In the genomic region with DNA sequence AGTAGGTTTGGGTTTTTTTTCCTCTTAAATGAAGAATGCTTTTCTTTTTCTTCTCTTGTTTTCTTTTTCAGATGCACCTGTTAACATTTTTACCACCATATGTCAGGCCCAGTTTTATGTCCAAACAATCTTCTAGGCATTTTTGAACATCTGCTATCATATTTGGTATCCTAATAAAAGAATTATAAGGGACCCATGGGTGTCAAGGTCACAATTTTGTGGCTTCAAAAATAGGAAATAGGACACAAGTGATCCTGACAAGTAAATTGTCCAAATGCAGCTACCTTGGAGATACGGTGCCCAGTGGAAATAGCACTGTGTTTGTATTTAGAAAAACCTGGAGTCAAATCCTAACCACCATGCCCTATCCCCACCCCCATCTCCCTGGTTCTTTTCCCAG, we compare ENCODE assay signal across 32 cellular contexts.
"Had no signal": no experiment of that assay in that cellular context is flagged by ENCODE, and none has a peak within 500 bp of the region (broad histone marks: within the 10 kb centered on the region; RNA-seq: fewer than 3 reads in every experiment).

No MANE protein-coding gene starts in this region.

- H3K4me3 ChIP-seq: adrenal gland, body of pancreas, esophagus muscularis mucosa, gastrocnemius medialis, heart left ventricle had no signal

- H3K4me3 Mint-ChIP-seq: activated CD8-positive, alpha-beta T cell treated with anti-CD3 and anti-CD28 coated beads for 36 hours; activated naive CD4-positive, alpha-beta T cell treated with anti-CD3 and anti-CD28 coated beads for 36 hours; activated naive CD4-positive, alpha-beta T cell treated with anti-CD3 and anti-CD28 coated beads, Interleukin-2, amount 50 U/mL, for 24 hours; activated naive CD8-positive, alpha-beta T cell treated with anti-CD3 and anti-CD28 coated beads for 36 hours; activated naive CD8-positive, alpha-beta T cell treated with anti-CD3 and anti-CD28 coated beads, Interleukin-2, amount 50 U/mL, for 24 hours; activated T-helper 1 cell treated with anti-CD3 and anti-CD28 coated beads, Interleukin-12 subunit alpha, Interleukin-12 subunit beta, Interleukin-2, Interleukin-4 antibody, amounts not matched to agents 30 ng/mL and 10 ng/mL and 1 ng/mL, durations not matched to agents 14 hours and 24 hours and 36 hours; effector memory CD8-positive, alpha-beta T cell; T-helper 17 cell; T-helper 2 cell treated with Interferon-gamma antibody and Interleukin-4, amounts not matched to agents 5 μg/mL and 100 μg/mL, for 36 hours; WTC11 had no signal

- H3K27ac ChIP-seq: adrenal gland, body of pancreas, esophagus muscularis mucosa, foreskin keratinocyte, gastrocnemius medialis, heart left ventricle, VCaP had no signal

- H3K9me3 ChIP-seq: adrenal gland, body of pancreas, esophagus muscularis mucosa, gastrocnemius medialis had no signal

- H3K9me3 Mint-ChIP-seq: activated naive CD4-positive, alpha-beta T cell treated with anti-CD3 and anti-CD28 coated beads for 36 hours; activated naive CD4-positive, alpha-beta T cell treated with anti-CD3 and anti-CD28 coated beads, Interleukin-2, amount 50 U/mL, for 24 hours; activated naive CD8-positive, alpha-beta T cell treated with anti-CD3 and anti-CD28 coated beads for 36 hours; activated naive CD8-positive, alpha-beta T cell treated with anti-CD3 and anti-CD28 coated beads, Interleukin-2, amount 50 U/mL, for 24 hours; activated T-helper 1 cell treated with anti-CD3 and anti-CD28 coated beads, Interleukin-12 subunit alpha, Interleukin-12 subunit beta, Interleukin-2, Interleukin-4 antibody, amounts not matched to agents 30 ng/mL and 10 ng/mL and 1 ng/mL, durations not matched to agents 14 hours and 24 hours and 36 hours; activated T-helper 2 cell treated with anti-CD3 and anti-CD28 coated beads, Interferon-gamma antibody, Interleukin-2, Interleukin-4, amounts not matched to agents 10 μg/mL and 5 μg/mL and 100 μg/mL, durations not matched to agents 14 hours and 24 hours and 36 hours; T-helper 2 cell treated with Interferon-gamma antibody and Interleukin-4, amounts not matched to agents 5 μg/mL and 100 μg/mL, for 36 hours; WTC11 had no signal

- H3K27ac Mint-ChIP-seq: activated CD8-positive, alpha-beta T cell treated with anti-CD3 and anti-CD28 coated beads for 36 hours; activated naive CD4-positive, alpha-beta T cell treated with anti-CD3 and anti-CD28 coated beads for 36 hours; activated naive CD4-positive, alpha-beta T cell treated with anti-CD3 and anti-CD28 coated beads, Interleukin-2, amount 50 U/mL, for 24 hours; activated naive CD8-positive, alpha-beta T cell treated with anti-CD3 and anti-CD28 coated beads for 36 hours; activated naive CD8-positive, alpha-beta T cell treated with anti-CD3 and anti-CD28 coated beads, Interleukin-2, amount 50 U/mL, for 24 hours; activated T-helper 1 cell treated with anti-CD3 and anti-CD28 coated beads, Interleukin-12 subunit alpha, Interleukin-12 subunit beta, Interleukin-2, Interleukin-4 antibody, amounts not matched to agents 30 ng/mL and 10 ng/mL and 1 ng/mL, durations not matched to agents 14 hours and 24 hours and 36 hours; activated T-helper 2 cell treated with anti-CD3 and anti-CD28 coated beads, Interferon-gamma antibody, Interleukin-2, Interleukin-4, amounts not matched to agents 10 μg/mL and 5 μg/mL and 100 μg/mL, durations not matched to agents 14 hours and 24 hours and 36 hours; effector memory CD8-positive, alpha-beta T cell; T-helper 17 cell; T-helper 2 cell treated with Interferon-gamma antibody and Interleukin-4, amounts not matched to agents 5 μg/mL and 100 μg/mL, for 36 hours; WTC11 had no signal

- H3K4me1 Mint-ChIP-seq: activated naive CD4-positive, alpha-beta T cell treated with anti-CD3 and anti-CD28 coated beads, Interleukin-2, amount 50 U/mL, for 24 hours; activated naive CD8-positive, alpha-beta T cell treated with anti-CD3 and anti-CD28 coated beads for 36 hours; activated naive CD8-positive, alpha-beta T cell treated with anti-CD3 and anti-CD28 coated beads, Interleukin-2, amount 50 U/mL, for 24 hours; T-helper 17 cell had no signal

- H3K4me1 ChIP-seq: body of pancreas, foreskin keratinocyte, gastrocnemius medialis, heart left ventricle had no signal

- DNase-seq: activated CD4-positive, alpha-beta T cell treated with anti-CD3 and anti-CD28 coated beads for 48 hours; activated CD4-positive, alpha-beta T cell treated with anti-CD3 and anti-CD28 coated beads, Interleukin-2, amount 50 U/mL, for 1 hour; activated CD4-positive, alpha-beta T cell treated with anti-CD3 and anti-CD28 coated beads, Interleukin-2, amount 50 U/mL, for 48 hours; activated CD8-positive, alpha-beta memory T cell treated with anti-CD3 and anti-CD28 coated beads for 24 hours; activated CD8-positive, alpha-beta T cell treated with anti-CD3 and anti-CD28 coated beads for 36 hours; activated effector memory CD4-positive, alpha-beta T cell treated with anti-CD3 and anti-CD28 coated beads, Interleukin-2, amount 50 U/mL, for 16 hours; activated naive CD4-positive, alpha-beta T cell treated with anti-CD3 and anti-CD28 coated beads for 36 hours; activated naive CD8-positive, alpha-beta T cell treated with anti-CD3 and anti-CD28 coated beads for 36 hours; activated naive CD8-positive, alpha-beta T cell treated with anti-CD3 and anti-CD28 coated beads, Interleukin-2, amount 50 U/mL, for 24 hours; activated T-cell treated with anti-CD3 and anti-CD28 coated beads, Interleukin-2, amount 50 U/mL, for 48 hours; adrenal gland; amygdala; aorta; body of pancreas; cortex of kidney; dermis blood vessel endothelial cell; effector CD4-positive, alpha-beta T cell; effector memory CD8-positive, alpha-beta T cell; erythroblast; foreskin keratinocyte; gastrocnemius medialis; glutamatergic neuron; heart left ventricle; hypothalamus; T-helper 17 cell had no signal

- H3K27me3 ChIP-seq: adrenal gland, body of pancreas, esophagus muscularis mucosa, gastrocnemius medialis, heart left ventricle had no signal

- ATAC-seq: activated CD8-positive, alpha-beta T cell treated with anti-CD3 and anti-CD28 coated beads for 36 hours; activated naive CD8-positive, alpha-beta T cell treated with anti-CD3 and anti-CD28 coated beads, Interleukin-2, amount 50 U/mL, for 24 hours; body of pancreas; effector memory CD8-positive, alpha-beta T cell; foreskin keratinocyte; gastrocnemius medialis; heart left ventricle; T-helper 17 cell; WTC11 had no signal

- H3K36me3 Mint-ChIP-seq: activated naive CD4-positive, alpha-beta T cell treated with anti-CD3 and anti-CD28 coated beads, Interleukin-2, amount 50 U/mL, for 24 hours; activated naive CD8-positive, alpha-beta T cell treated with anti-CD3 and anti-CD28 coated beads for 36 hours; WTC11 had no signal

- H3K36me3 ChIP-seq: adrenal gland, esophagus muscularis mucosa, gastrocnemius medialis, heart left ventricle had no signal

- H3K27me3 Mint-ChIP-seq: activated CD8-positive, alpha-beta T cell treated with anti-CD3 and anti-CD28 coated beads for 36 hours; activated naive CD4-positive, alpha-beta T cell treated with anti-CD3 and anti-CD28 coated beads, Interleukin-2, amount 50 U/mL, for 24 hours; activated naive CD8-positive, alpha-beta T cell treated with anti-CD3 and anti-CD28 coated beads for 36 hours; activated naive CD8-positive, alpha-beta T cell treated with anti-CD3 and anti-CD28 coated beads, Interleukin-2, amount 50 U/mL, for 24 hours; effector memory CD8-positive, alpha-beta T cell; T-helper 17 cell had no signal
